Comparison of ENCODE assay signal across 33 cellular contexts in genomic region chr11:17179972-17180371, GRCh38.
"Had no signal": no experiment of that assay in that cellular context is flagged by ENCODE, and none has a peak within 500 bp of the region (broad histone marks: within the 10 kb centered on the region; RNA-seq: fewer than 3 reads in every experiment).

No MANE protein-coding gene starts in this region.

- H3K4me3 ChIP-seq: adrenal gland had no signal

- H3K4me1 Mint-ChIP-seq: activated CD4-positive, alpha-beta T cell treated with anti-CD3 and anti-CD28 coated beads, Interleukin-2, amount 10 ng/mL, durations not matched to agents 24 days and 14 days; activated T-helper 17 cell treated with anti-CD3 and anti-CD28 coated beads, Interleukin-2, amount 50 U/mL, for 72 hours had no signal

- H3K27me3 Mint-ChIP-seq: activated B cell treated with CpG ODN at 0.5 μM for 24 hours; activated CD4-positive, alpha-beta memory T cell treated with anti-CD3 and anti-CD28 coated beads for 36 hours; activated CD4-positive, alpha-beta T cell treated with anti-CD3 and anti-CD28 coated beads, Interleukin-2, amount 10 ng/mL, durations not matched to agents 24 days and 14 days; activated CD8-positive, alpha-beta T cell treated with anti-CD3 and anti-CD28 coated beads for 36 hours; activated naive CD8-positive, alpha-beta T cell treated with anti-CD3 and anti-CD28 coated beads for 36 hours; activated T-helper 17 cell treated with anti-CD3 and anti-CD28 coated beads, Interleukin-2, amount 50 U/mL, for 72 hours; brain had no signal

- H3K9me3 Mint-ChIP-seq: activated B cell treated with CpG ODN at 0.5 μM for 24 hours; activated CD4-positive, alpha-beta memory T cell treated with anti-CD3 and anti-CD28 coated beads for 36 hours; activated CD4-positive, alpha-beta T cell treated with anti-CD3 and anti-CD28 coated beads, Interleukin-2, amount 10 ng/mL, durations not matched to agents 24 days and 14 days; activated CD8-positive, alpha-beta T cell treated with anti-CD3 and anti-CD28 coated beads for 36 hours; activated naive CD4-positive, alpha-beta T cell treated with anti-CD3 and anti-CD28 coated beads for 36 hours; activated naive CD4-positive, alpha-beta T cell treated with anti-CD3 and anti-CD28 coated beads, Interleukin-2, amount 50 U/mL, for 72 hours; activated naive CD8-positive, alpha-beta T cell treated with anti-CD3 and anti-CD28 coated beads for 36 hours; activated T-cell treated with anti-CD3 and anti-CD28 coated beads, Interleukin-2, amount 50 U/mL, for 4 hours; activated T-cell treated with anti-CD3 and anti-CD28 coated beads, Interleukin-2, amount 50 U/mL, for 72 hours; activated T-helper 1 cell treated with anti-CD3 and anti-CD28 coated beads, Interleukin-12 subunit alpha, Interleukin-12 subunit beta, Interleukin-2, Interleukin-4 antibody, amounts not matched to agents 30 ng/mL and 10 ng/mL and 1 ng/mL, durations not matched to agents 14 hours and 24 hours and 36 hours; activated T-helper 17 cell treated with anti-CD3 and anti-CD28 coated beads, Interleukin-2, amount 50 U/mL, for 72 hours; brain; T-helper 1 cell treated with Interleukin-12 subunit alpha and Interleukin-12 subunit beta and Interleukin-4 antibody, amounts not matched to agents 30 μg/mL and 1 μg/mL, for 36 hours; T-helper 2 cell treated with Interferon-gamma antibody and Interleukin-4, amounts not matched to agents 5 μg/mL and 100 μg/mL, for 36 hours had no signal

- H3K36me3 ChIP-seq: adrenal gland had no signal

- DNase-seq: activated B cell treated with CpG ODN at 0.5 μM for 24 hours; activated CD4-positive, alpha-beta memory T cell treated with anti-CD3 and anti-CD28 coated beads for 36 hours; activated CD4-positive, alpha-beta T cell treated with anti-CD3 and anti-CD28 coated beads for 4 hours; activated CD4-positive, alpha-beta T cell treated with anti-CD3 and anti-CD28 coated beads, Interleukin-2, amount 10 ng/mL, durations not matched to agents 24 days and 14 days; activated CD4-positive, alpha-beta T cell treated with anti-CD3 and anti-CD28 coated beads, Interleukin-2, amount 50 U/mL, for 1 hour; activated CD4-positive, alpha-beta T cell treated with anti-CD3 and anti-CD28 coated beads, Interleukin-2, amount 50 U/mL, for 4 hours; activated CD4-positive, CD25-positive, alpha-beta regulatory T cell treated with anti-CD3 and anti-CD28 coated beads, Interleukin-2, amount 50 U/mL, for 72 hours; activated CD8-positive, alpha-beta memory T cell treated with anti-CD3 and anti-CD28 coated beads, Interleukin-2, amount 50 U/mL, for 4 hours; activated CD8-positive, alpha-beta T cell treated with anti-CD3 and anti-CD28 coated beads for 36 hours; activated effector memory CD4-positive, alpha-beta T cell treated with anti-CD3 and anti-CD28 coated beads, Interleukin-2, amount 50 U/mL, for 16 hours; activated gamma-delta T cell treated with Interleukin-2 at 50 U/mL for 16 hours; activated naive CD4-positive, alpha-beta T cell; activated naive CD4-positive, alpha-beta T cell treated with anti-CD3 and anti-CD28 coated beads for 36 hours; activated naive CD4-positive, alpha-beta T cell treated with anti-CD3 and anti-CD28 coated beads, Interleukin-2, amount 50 U/mL, for 16 hours; activated naive CD8-positive, alpha-beta T cell treated with anti-CD3 and anti-CD28 coated beads for 36 hours; activated T-cell treated with anti-CD3 and anti-CD28 coated beads for 4 hours; activated T-cell treated with anti-CD3 and anti-CD28 coated beads, Interleukin-2, amount 50 U/mL, for 1 hour; activated T-cell treated with anti-CD3 and anti-CD28 coated beads, Interleukin-2, amount 50 U/mL, for 4 hours; activated T-cell treated with anti-CD3 and anti-CD28 coated beads, Interleukin-2, amount 50 U/mL, for 72 hours; adrenal gland; amniotic stem cell; aorta; central memory CD4-positive, alpha-beta T cell; T-helper 1 cell; T-helper 2 cell; T-helper 9 cell had no signal

- H3K27me3 ChIP-seq: adrenal gland had no signal

- H3K27ac Mint-ChIP-seq: activated B cell treated with CpG ODN at 0.5 μM for 24 hours; activated CD4-positive, alpha-beta memory T cell treated with anti-CD3 and anti-CD28 coated beads for 36 hours; activated CD4-positive, alpha-beta T cell treated with anti-CD3 and anti-CD28 coated beads, Interleukin-2, amount 10 ng/mL, durations not matched to agents 24 days and 14 days; activated CD8-positive, alpha-beta T cell treated with anti-CD3 and anti-CD28 coated beads for 36 hours; activated naive CD4-positive, alpha-beta T cell treated with anti-CD3 and anti-CD28 coated beads for 36 hours; activated naive CD4-positive, alpha-beta T cell treated with anti-CD3 and anti-CD28 coated beads, Interleukin-2, amount 50 U/mL, for 72 hours; activated naive CD8-positive, alpha-beta T cell treated with anti-CD3 and anti-CD28 coated beads for 36 hours; activated T-cell treated with anti-CD3 and anti-CD28 coated beads, Interleukin-2, amount 50 U/mL, for 72 hours; activated T-helper 1 cell treated with anti-CD3 and anti-CD28 coated beads, Interleukin-12 subunit alpha, Interleukin-12 subunit beta, Interleukin-2, Interleukin-4 antibody, amounts not matched to agents 30 ng/mL and 10 ng/mL and 1 ng/mL, durations not matched to agents 14 hours and 24 hours and 36 hours; activated T-helper 17 cell treated with anti-CD3 and anti-CD28 coated beads, Interleukin-2, amount 50 U/mL, for 72 hours; brain; T-helper 1 cell treated with Interleukin-12 subunit alpha and Interleukin-12 subunit beta and Interleukin-4 antibody, amounts not matched to agents 30 μg/mL and 1 μg/mL, for 36 hours; T-helper 2 cell treated with Interferon-gamma antibody and Interleukin-4, amounts not matched to agents 5 μg/mL and 100 μg/mL, for 36 hours had no signal

- H3K9me3 ChIP-seq: adrenal gland had no signal

- H3K27ac ChIP-seq: adrenal gland, VCaP had no signal

- ATAC-seq: activated CD8-positive, alpha-beta T cell treated with anti-CD3 and anti-CD28 coated beads for 36 hours; activated naive CD4-positive, alpha-beta T cell treated with anti-CD3 and anti-CD28 coated beads, Interleukin-2, amount 50 U/mL, for 72 hours; activated T-cell treated with anti-CD3 and anti-CD28 coated beads, Interleukin-2, amount 50 U/mL, for 4 hours; activated T-cell treated with anti-CD3 and anti-CD28 coated beads, Interleukin-2, amount 50 U/mL, for 72 hours; activated T-helper 17 cell treated with anti-CD3 and anti-CD28 coated beads, Interleukin-2, amount 50 U/mL, for 72 hours had no signal

- H3K36me3 Mint-ChIP-seq: activated CD4-positive, alpha-beta memory T cell treated with anti-CD3 and anti-CD28 coated beads for 36 hours; activated naive CD4-positive, alpha-beta T cell treated with anti-CD3 and anti-CD28 coated beads, Interleukin-2, amount 50 U/mL, for 72 hours had no signal

- H3K4me3 Mint-ChIP-seq: activated B cell treated with CpG ODN at 0.5 μM for 24 hours; activated CD4-positive, alpha-beta memory T cell treated with anti-CD3 and anti-CD28 coated beads for 36 hours; activated CD4-positive, alpha-beta T cell treated with anti-CD3 and anti-CD28 coated beads, Interleukin-2, amount 10 ng/mL, durations not matched to agents 24 days and 14 days; activated CD8-positive, alpha-beta T cell treated with anti-CD3 and anti-CD28 coated beads for 36 hours; activated naive CD4-positive, alpha-beta T cell treated with anti-CD3 and anti-CD28 coated beads for 36 hours; activated naive CD8-positive, alpha-beta T cell treated with anti-CD3 and anti-CD28 coated beads for 36 hours; activated T-cell treated with anti-CD3 and anti-CD28 coated beads, Interleukin-2, amount 50 U/mL, for 4 hours; activated T-cell treated with anti-CD3 and anti-CD28 coated beads, Interleukin-2, amount 50 U/mL, for 72 hours; activated T-helper 1 cell treated with anti-CD3 and anti-CD28 coated beads, Interleukin-12 subunit alpha, Interleukin-12 subunit beta, Interleukin-2, Interleukin-4 antibody, amounts not matched to agents 30 ng/mL and 10 ng/mL and 1 ng/mL, durations not matched to agents 14 hours and 24 hours and 36 hours; activated T-helper 17 cell treated with anti-CD3 and anti-CD28 coated beads, Interleukin-2, amount 50 U/mL, for 72 hours; brain; T-helper 1 cell treated with Interleukin-12 subunit alpha and Interleukin-12 subunit beta and Interleukin-4 antibody, amounts not matched to agents 30 μg/mL and 1 μg/mL, for 36 hours; T-helper 2 cell treated with Interferon-gamma antibody and Interleukin-4, amounts not matched to agents 5 μg/mL and 100 μg/mL, for 36 hours had no signal
